Comparison of ENCODE assay signal across 14 cellular contexts in the genomic region with DNA sequence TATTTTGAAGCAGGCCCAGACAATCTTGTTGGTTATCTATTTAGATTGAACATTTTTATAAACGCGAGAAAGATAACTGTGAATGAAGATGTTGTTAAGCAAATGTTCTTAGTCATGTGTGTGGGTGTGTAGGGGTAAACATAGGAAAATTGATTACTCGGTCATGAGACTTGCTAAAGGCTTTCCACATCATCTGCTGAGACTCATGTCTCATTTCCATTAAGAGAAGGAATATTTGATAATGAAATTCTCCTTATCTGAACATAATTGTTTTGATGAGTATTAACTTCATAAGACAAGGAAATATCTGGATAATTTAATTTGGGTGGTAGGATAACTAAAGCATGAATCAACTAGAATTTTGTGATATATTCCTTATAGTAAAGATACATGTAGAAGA.
"Had no signal": no experiment of that assay in that cellular context is flagged by ENCODE, and none has a peak within 500 bp of the region (broad histone marks: within the 10 kb centered on the region; RNA-seq: fewer than 3 reads in every experiment).

No MANE protein-coding gene starts in this region.

- ATAC-seq: activated T-cell treated with anti-CD3 and anti-CD28 coated beads, Interleukin-2, amount 50 U/mL, for 72 hours; left colon; natural killer cell had no signal

- H3K4me1 ChIP-seq: uterus had no signal

- H3K27ac ChIP-seq: coronary artery, ovary had no signal

- H3K27me3 Mint-ChIP-seq: activated naive CD8-positive, alpha-beta T cell treated with anti-CD3 and anti-CD28 coated beads for 36 hours had no signal

- H3K36me3 ChIP-seq: ovary, uterus had no signal

- DNase-seq: activated CD4-positive, alpha-beta memory T cell treated with anti-CD3 and anti-CD28 coated beads for 36 hours; activated CD4-positive, alpha-beta T cell treated with anti-CD3 and anti-CD28 coated beads for 1 hour; activated gamma-delta T cell treated with Interleukin-2 at 50 U/mL for 16 hours; activated naive CD8-positive, alpha-beta T cell treated with anti-CD3 and anti-CD28 coated beads for 36 hours; activated T-cell treated with anti-CD3 and anti-CD28 coated beads, Interleukin-2, amount 50 U/mL, for 72 hours; aorta; effector CD8-positive, alpha-beta T cell; immature natural killer cell; left colon; mammary epithelial cell; natural killer cell; ovary; uterus had no signal

- H3K9me3 Mint-ChIP-seq: activated CD4-positive, alpha-beta memory T cell treated with anti-CD3 and anti-CD28 coated beads for 36 hours; activated naive CD8-positive, alpha-beta T cell treated with anti-CD3 and anti-CD28 coated beads for 36 hours; activated T-cell treated with anti-CD3 and anti-CD28 coated beads, Interleukin-2, amount 50 U/mL, for 72 hours had no signal

- H3K4me1 Mint-ChIP-seq: activated naive CD8-positive, alpha-beta T cell treated with anti-CD3 and anti-CD28 coated beads for 36 hours; immature natural killer cell; natural killer cell had no signal

- H3K9me3 ChIP-seq: ovary, uterus had no signal

- H3K4me3 Mint-ChIP-seq: activated CD4-positive, alpha-beta memory T cell treated with anti-CD3 and anti-CD28 coated beads for 36 hours; activated naive CD8-positive, alpha-beta T cell treated with anti-CD3 and anti-CD28 coated beads for 36 hours; activated T-cell treated with anti-CD3 and anti-CD28 coated beads, Interleukin-2, amount 50 U/mL, for 72 hours; immature natural killer cell; natural killer cell had no signal

- H3K36me3 Mint-ChIP-seq: activated CD4-positive, alpha-beta memory T cell treated with anti-CD3 and anti-CD28 coated beads for 36 hours; activated naive CD8-positive, alpha-beta T cell treated with anti-CD3 and anti-CD28 coated beads for 36 hours; immature natural killer cell; natural killer cell had no signal

- H3K27ac Mint-ChIP-seq: activated CD4-positive, alpha-beta memory T cell treated with anti-CD3 and anti-CD28 coated beads for 36 hours; activated naive CD8-positive, alpha-beta T cell treated with anti-CD3 and anti-CD28 coated beads for 36 hours; activated T-cell treated with anti-CD3 and anti-CD28 coated beads, Interleukin-2, amount 50 U/mL, for 72 hours; immature natural killer cell; natural killer cell had no signal

- H3K4me3 ChIP-seq: coronary artery, ovary, uterus had no signal

- H3K27me3 ChIP-seq: ovary, uterus had no signal
